23 cellular contexts compared by ENCODE assay signal in the genomic region with DNA sequence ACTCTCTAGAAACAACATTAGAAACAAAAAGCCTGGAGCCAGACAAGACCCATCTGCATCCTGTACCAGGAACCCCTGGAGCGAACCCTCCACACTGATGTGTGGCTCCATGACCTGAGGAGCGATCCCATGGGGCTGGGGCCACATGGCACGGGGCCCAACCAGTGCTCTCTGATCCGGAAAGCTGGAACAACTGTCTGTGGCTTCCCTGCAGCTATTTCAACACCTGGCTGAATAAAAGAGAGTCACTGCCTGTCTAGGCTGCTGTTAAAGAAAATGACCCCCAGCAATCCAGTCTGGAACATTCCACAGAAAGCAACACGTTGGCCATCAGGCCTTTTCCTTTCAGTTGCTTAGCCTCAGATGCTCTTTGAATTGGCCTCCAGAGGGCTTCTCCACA. TPM values are rescaled to one million over a fixed set of nuclear protein-coding genes. Genes with fewer than 3 reads are reported as not detected.
"Had no signal": no experiment of that assay in that cellular context is flagged by ENCODE, and none has a peak within 500 bp of the region (broad histone marks: within the 10 kb centered on the region; RNA-seq: fewer than 3 reads in every experiment).

No MANE protein-coding gene starts in this region.

- H3K4me1 Mint-ChIP-seq: activated CD4-positive, alpha-beta T cell treated with anti-CD3 and anti-CD28 coated beads, Interleukin-2, amount 10 ng/mL, durations not matched to agents 7 days and 5 days; activated naive CD4-positive, alpha-beta T cell treated with anti-CD3 and anti-CD28 coated beads, Interleukin-2, amount 50 U/mL, for 24 hours; activated T-helper 17 cell treated with anti-CD3 and anti-CD28 coated beads, Interleukin-2, amount 50 U/mL, for 72 hours had no signal

- ATAC-seq: activated T-helper 17 cell treated with anti-CD3 and anti-CD28 coated beads, Interleukin-2, amount 50 U/mL, for 72 hours; body of pancreas had no signal

- H3K4me3 Mint-ChIP-seq: activated CD4-positive, alpha-beta memory T cell treated with anti-CD3 and anti-CD28 coated beads for 36 hours; activated CD4-positive, alpha-beta T cell treated with anti-CD3 and anti-CD28 coated beads, Interleukin-2, amount 10 ng/mL, durations not matched to agents 7 days and 5 days; activated naive CD4-positive, alpha-beta T cell treated with anti-CD3 and anti-CD28 coated beads, Interleukin-2, amount 50 U/mL, for 24 hours; activated T-helper 17 cell treated with anti-CD3 and anti-CD28 coated beads, Interleukin-2, amount 50 U/mL, for 72 hours had no signal

- H3K36me3 ChIP-seq: SJCRH30 had no signal

- H3K27me3 ChIP-seq: ascending aorta, body of pancreas, Peyer's patch, SJCRH30 had no signal

- H3K27ac Mint-ChIP-seq: activated CD4-positive, alpha-beta memory T cell treated with anti-CD3 and anti-CD28 coated beads for 36 hours; activated CD4-positive, alpha-beta T cell treated with anti-CD3 and anti-CD28 coated beads, Interleukin-2, amount 10 ng/mL, durations not matched to agents 7 days and 5 days; activated naive CD4-positive, alpha-beta T cell treated with anti-CD3 and anti-CD28 coated beads, Interleukin-2, amount 50 U/mL, for 24 hours; activated T-helper 17 cell treated with anti-CD3 and anti-CD28 coated beads, Interleukin-2, amount 50 U/mL, for 72 hours had no signal

- H3K9me3 Mint-ChIP-seq: activated CD4-positive, alpha-beta memory T cell treated with anti-CD3 and anti-CD28 coated beads for 36 hours; activated CD4-positive, alpha-beta T cell treated with anti-CD3 and anti-CD28 coated beads, Interleukin-2, amount 10 ng/mL, durations not matched to agents 7 days and 5 days; activated naive CD4-positive, alpha-beta T cell treated with anti-CD3 and anti-CD28 coated beads, Interleukin-2, amount 50 U/mL, for 24 hours; activated T-helper 17 cell treated with anti-CD3 and anti-CD28 coated beads, Interleukin-2, amount 50 U/mL, for 72 hours had no signal

- H3K9me3 ChIP-seq: ascending aorta, body of pancreas, Peyer's patch, SJCRH30, SK-N-SH had no signal

- DNase-seq: activated CD4-positive, alpha-beta memory T cell treated with anti-CD3 and anti-CD28 coated beads for 36 hours; activated CD4-positive, alpha-beta T cell treated with anti-CD3 and anti-CD28 coated beads, Interleukin-2, amount 10 ng/mL, durations not matched to agents 7 days and 5 days; activated CD4-positive, CD25-positive, alpha-beta regulatory T cell; activated gamma-delta T cell treated with Interleukin-2 at 50 U/mL for 16 hours; activated T-cell treated with anti-CD3 and anti-CD28 coated beads for 4 hours; activated T-cell treated with anti-CD3 and anti-CD28 coated beads, Interleukin-2, amount 50 U/mL, for 48 hours; body of pancreas; central memory CD4-positive, alpha-beta T cell; Kasumi-1; NCI-H146; NCI-H187 treated with DMSO at 0.1 percent for 48 hours; NCI-H510A treated with DMSO at 0.1 percent for 48 hours; Peyer's patch; Right ventricle myocardium superior; SJCRH30; SK-N-SH; T-helper 1 cell had no signal

- H3K4me1 ChIP-seq: ascending aorta, Peyer's patch, SJCRH30 had no signal

- H3K4me3 ChIP-seq: ascending aorta, body of pancreas, Peyer's patch, SJCRH30 had no signal

RNA-seq across cellular contexts. Expression of a gene that starts 26.5 kb away (rescaled TPM):
- total RNA-seq: activated CD4-positive, alpha-beta memory T cell treated with anti-CD3 and anti-CD28 coated beads for 36 hours; activated CD8-positive, alpha-beta memory T cell treated with anti-CD3 and anti-CD28 coated beads for 36 hours; activated T-helper 17 cell treated with anti-CD3 and anti-CD28 coated beads, Interleukin-2, amount 50 U/mL, for 72 hours; ascending aorta; body of pancreas; bronchial epithelial cell; chondrocyte; Right ventricle myocardium superior; SJCRH30 had no signal
